Comparison of ENCODE assay signal across 12 cellular contexts in genomic region chr1:184299076-184299790, GRCh38.
A peak's percentile ranks its signal among the peaks of the same experiment; 100 is the strongest.
DNase-seq lines count a peak whose midpoint lies in the region; ATAC-seq, FAIRE-seq and TF ChIP-seq lines count a peak whose summit lies in the region.
"Had no signal": no experiment of that assay in that cellular context is flagged by ENCODE, and none has a peak within 500 bp of the region (broad histone marks: within the 10 kb centered on the region; RNA-seq: fewer than 3 reads in every experiment).

No MANE protein-coding gene starts in this region.

- DNase-seq in D721Med (ENCODE audit: insufficient read length, low spot score) (peak; percentile 15), NCI-H1930 (lab: John Stamatoyannopoulos, UW) (peak; percentile 84 to 90), astrocyte of the cerebellum (ENCODE audit: low read depth) (peak; percentile 73), myocyte (ENCODE audit: low read depth) (peak; percentile 54), hippocampal formation (lab: John Stamatoyannopoulos, UW) (no peak), coronary artery (ENCODE audit: low spot score) (no peak), lower lobe of right lung (no peak), SKM-1 (lab: John Stamatoyannopoulos, UW; ENCODE audit: unreplicated experiment) (no peak)
- DNase-seq: activated CD8-positive, alpha-beta memory T cell treated with anti-CD3 and anti-CD28 coated beads, Interleukin-2, amount 50 U/mL, for 48 hours; effector CD4-positive, alpha-beta T cell; mucosa of descending colon; SHP77 had no signal

- peaks cover 8% of the 10 kb centered on the region for H3K9me3 ChIP-seq in lower lobe of right lung
- H3K9me3 ChIP-seq: mucosa of descending colon had no signal

- no peak for TF ChIP-seq CTCF in D721Med (IDR thresholded peaks at IDR 0.05; ENCODE audit: insufficient read depth, missing control alignments)
- TF ChIP-seq CTCF in astrocyte of the cerebellum (IDR thresholded peaks at IDR 0.05; ENCODE audit: low read depth, low read length, missing control alignments): no peak
- no peak for TF ChIP-seq CTCF in coronary artery (IDR thresholded peaks at IDR 0.05)
- TF ChIP-seq CTCF in lower lobe of right lung (IDR thresholded peaks at IDR 0.05): no peak

- no peaks in the 10 kb centered on the region for H3K27me3 ChIP-seq in lower lobe of right lung (ENCODE audit: low read depth)

- peak; percentile 44 for FAIRE-seq in D721Med (lab: Jason Lieb, UNC)

- no peak for ATAC-seq in lower lobe of right lung
- ATAC-seq: mucosa of descending colon had no signal

- peaks cover 43% of the 10 kb centered on the region for H3K4me1 ChIP-seq in lower lobe of right lung

- H3K4me3 ChIP-seq in astrocyte of the cerebellum (ENCODE audit: low read depth, low read length) (no peak overlapping the region), coronary artery (no peak overlapping the region), lower lobe of right lung (no peak overlapping the region)
- H3K4me3 ChIP-seq: mucosa of descending colon had no signal

- H3K27ac ChIP-seq in coronary artery: no peak overlapping the region
- no peak overlapping the region for H3K27ac ChIP-seq in lower lobe of right lung

- in situ Hi-C loops in astrocyte of the cerebellum (cut with HindIII; ENCODE audit: low sequenced_read_pairs): no loop called here

- intact Hi-C loops in lower lobe of right lung (cut with DNase I): no loop called here

- no peaks in the 10 kb centered on the region for H3K36me3 ChIP-seq in lower lobe of right lung

Comparison
In these comparisons a context has a peak if more than half of its experiments do, and no peak if none do; other contexts are left out.
1. DNase-seq: peak in D721Med (single experiment), NCI-H1930 (2 of 2), astrocyte of the cerebellum (single experiment) and myocyte (single experiment); none in hippocampal formation (0 of 2), coronary artery (single experiment), lower lobe of right lung (single experiment) and SKM-1 (single experiment).